Comparison of ENCODE assay signal across 12 cellular contexts in the genomic region with DNA sequence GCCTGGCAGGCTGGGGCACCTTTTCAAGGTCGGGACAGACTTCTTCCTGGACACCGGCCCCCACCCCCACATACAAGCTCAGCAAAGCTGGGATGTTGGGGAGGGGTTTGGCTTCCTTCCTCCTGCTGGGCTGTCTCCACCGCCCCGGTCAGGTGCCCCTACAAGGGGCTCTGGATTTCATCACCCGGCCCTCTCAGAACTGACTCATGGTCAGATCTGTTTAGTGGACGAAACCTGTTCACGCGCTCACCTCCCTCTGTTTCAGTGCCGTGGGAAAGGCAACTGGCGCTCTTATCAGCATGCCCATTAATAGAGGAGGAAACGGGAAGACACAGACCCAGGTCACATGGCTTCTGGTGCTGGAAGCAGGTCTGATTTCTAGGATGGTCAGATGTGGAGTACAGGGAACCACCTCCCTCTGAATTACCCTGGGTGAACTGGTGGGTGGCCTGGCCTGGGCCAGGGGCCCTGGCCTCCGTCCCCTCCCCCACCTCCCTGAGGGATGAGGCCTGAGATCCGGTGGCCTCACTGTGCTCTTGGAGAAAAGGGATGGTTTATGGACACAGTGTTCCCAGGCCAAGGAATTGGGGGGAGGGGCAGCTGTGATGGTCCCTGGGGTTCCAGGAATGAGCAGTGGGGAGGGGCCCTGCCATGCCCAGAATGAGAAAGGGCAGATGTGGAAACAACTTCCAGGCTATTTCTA.
DNase-seq lines count a peak whose midpoint lies in the region; ATAC-seq, FAIRE-seq and TF ChIP-seq lines count a peak whose summit lies in the region.
"Had no signal": no experiment of that assay in that cellular context is flagged by ENCODE, and none has a peak within 500 bp of the region (broad histone marks: within the 10 kb centered on the region; RNA-seq: fewer than 3 reads in every experiment).

No MANE protein-coding gene starts in this region.

- H3K27me3 Mint-ChIP-seq in GM23338 (ENCODE audit: insufficient read depth, low read depth, poor library complexity): peaks cover 5% of the 10 kb centered on the region
- H3K27me3 Mint-ChIP-seq in Calu3 (ENCODE audit: unreplicated experiment): no peaks in the 10 kb centered on the region
- peaks cover 0 to 4% of the 10 kb centered on the region in 2 donors for H3K27me3 Mint-ChIP-seq in stimulated activated naive B cell treated with anti-CD40 and anti-IgM and Interleukin-4, amounts not matched to agents 10 μg/mL and 1 μg/mL and 100 μg/mL, for 72 hours

- H3K9me3 ChIP-seq in H1 (ENCODE audit: insufficient read depth in 2 of 2, low read depth in 1 of 2, low read length in 1 of 2): no peaks in the 10 kb centered on the region
- H3K9me3 ChIP-seq: BLaER1 treated with 17β-estradiol and CSF1 and Interleukin-3, amounts not matched to agents 10 nM and 100 nM had no signal

- H2BK12ac ChIP-seq in H1 (ENCODE audit: low read depth, low read length): 0 out of 2 replicates have a peak overlapping the region, but pooled peaks have one; percentile 4

- no peaks in the 10 kb centered on the region for H3K27me3 ChIP-seq in GM23338 (ENCODE audit: insufficient read depth)
- no peaks in the 10 kb centered on the region; a peak in 1 of 7 replicates for H3K27me3 ChIP-seq in H1 (replicated peaks in 1 of 4; ENCODE audit: control insufficient read depth in 3 of 4, extremely low read depth in 1 of 4, insufficient read depth in 3 of 4, low read length in 3 of 4)
- H3K27me3 ChIP-seq: BLaER1 treated with 17β-estradiol and CSF1 and Interleukin-3, amounts not matched to agents 10 nM and 100 nM had no signal

- CTCF ChIA-PET in H1 (lab: Charles Lee; ENCODE audit: partially characterized antibody): no interaction called here
- CTCF ChIA-PET in Calu3 (lab: Charles Lee): no interaction called here

- DNase-seq in GM23338 (ENCODE audit: low spot score): peak; percentile 46
- DNase-seq in H1 (ENCODE audit: low read depth in 1 of 2, low spot score in 2 of 2): no peak
- peak; percentile 57 for DNase-seq in kidney tubule cell (ENCODE audit: low spot score)
- DNase-seq in retinal pigment epithelial cell (ENCODE audit: low read depth): peak; percentile 88
- DNase-seq in Calu3: no peak
- DNase-seq in stimulated activated naive B cell treated with anti-CD40 and anti-IgM and Interleukin-4, amounts not matched to agents 10 μg/mL and 1 μg/mL and 100 μg/mL, for 72 hours: no peak
- no peak for DNase-seq in NAMALWA (ENCODE audit: low spot score)
- DNase-seq: MV-4-11; occipital lobe; stimulated activated naive CD4-positive, alpha-beta T cell treated with Interleukin-2 at 50 U/mL for 16 hours had no signal

- H4K5ac ChIP-seq in H1 (ENCODE audit: insufficient read length, low read depth, low read length): no peak overlapping the region

- ATAC-seq in GM23338: peak; percentile 11
- ATAC-seq in HG03442 (IDR thresholded peaks at IDR 0.05; ENCODE audit: unreplicated experiment): no peak
- no peak for ATAC-seq in stimulated activated naive B cell treated with anti-CD40 and anti-IgM and Interleukin-4, amounts not matched to agents 10 μg/mL and 1 μg/mL and 100 μg/mL, for 72 hours (replicated peaks)

- H3K79me2 ChIP-seq in GM23338 (replicated peaks; ENCODE audit: insufficient read depth) (no peaks in the 10 kb centered on the region), H1 (ENCODE audit: control insufficient read depth in 1 of 2, insufficient read depth in 2 of 2, low read length in 2 of 2) (no peaks in the 10 kb centered on the region)

- H3K36me3 Mint-ChIP-seq in GM23338 (ENCODE audit: low read depth) (peaks cover 3% of the 10 kb centered on the region), Calu3 (ENCODE audit: insufficient read depth, unreplicated experiment) (no peaks in the 10 kb centered on the region)
- H3K36me3 Mint-ChIP-seq in stimulated activated naive B cell treated with anti-CD40 and anti-IgM and Interleukin-4, amounts not matched to agents 10 μg/mL and 1 μg/mL and 100 μg/mL, for 72 hours: peaks cover 1 to 3% of the 10 kb centered on the region in 2 donors

- TF ChIP-seq CTCF in GM23338 (conservative IDR thresholded peaks at IDR 0.05; ENCODE audit: low read depth in 2 of 2) (no peak), H1 (IDR thresholded peaks at IDR 0.05; ENCODE audit: control extremely low read depth in 1 of 3, insufficient read depth in 1 of 3, low read depth in 1 of 3, low read length in 3 of 3) (no peak), retinal pigment epithelial cell (conservative IDR thresholded peaks at IDR 0.05; ENCODE audit: low read depth, low read length) (no peak), Calu3 (IDR thresholded peaks at IDR 0.05; ENCODE audit: unreplicated experiment) (no peak)

- POLR2A ChIA-PET in H1 (lab: Charles Lee; ENCODE audit: partially characterized antibody): interaction anchor here (1.1 to 1.5 kb wide), 2 partner anchors 18 to 66 kb away, joined by 3 to 4 read pairs; no protein-coding TSS in a partner anchor

- H3K4me1 Mint-ChIP-seq in GM23338 (peaks cover 47% of the 10 kb centered on the region), Calu3 (ENCODE audit: low read depth, unreplicated experiment) (no peaks in the 10 kb centered on the region)
- peaks cover 10% of the 10 kb centered on the region in 2 donors for H3K4me1 Mint-ChIP-seq in stimulated activated naive B cell treated with anti-CD40 and anti-IgM and Interleukin-4, amounts not matched to agents 10 μg/mL and 1 μg/mL and 100 μg/mL, for 72 hours

- H2BK20ac ChIP-seq in H1 (ENCODE audit: low read length): no peak overlapping the region

- peak overlapping the region; percentile 2 for H4K91ac ChIP-seq in H1 (replicated peaks; ENCODE audit: insufficient read length, low read length)

- WGBS in H1 (ENCODE audit: extremely low coverage in 1 of 2, insufficient coverage in 1 of 2, insufficient read length in 1 of 2, insufficient replicate concordance in 2 of 2, low coverage in 1 of 2, low lambda C conversion rate in 2 of 2, missing lambda C conversion rate in 1 of 2), 2 experiments: 73% methylated on average over 13 of the region's 13 CpGs; no CpG with 5 or more reads in 1 of the 2 experiments

- H3F3A ChIP-seq in GM23338 (replicated peaks; ENCODE audit: low read depth): no peaks in the 10 kb centered on the region

- H3K4ac ChIP-seq in H1 (replicated peaks; ENCODE audit: insufficient read length, low read depth, low read length): no peak overlapping the region

- H3K18ac ChIP-seq in H1 (ENCODE audit: extremely low read depth, low read length): peak overlapping the region; percentile 25; the same call in 1 of the 2 replicates

- no peak overlapping the region for H3K9ac ChIP-seq in H1 (replicated peaks in 1 of 4; ENCODE audit: extremely low read depth in 1 of 4, low read depth in 3 of 4, low read length in 3 of 4)

- H3K79me1 ChIP-seq in H1 (ENCODE audit: low read depth, low read length): peaks cover 11% of the 10 kb centered on the region

- H3K27ac Mint-ChIP-seq in GM23338: peak overlapping the region; percentile 64
- no peak overlapping the region for H3K27ac Mint-ChIP-seq in Calu3 (ENCODE audit: unreplicated experiment)
- no peak overlapping the region for H3K27ac Mint-ChIP-seq in stimulated activated naive B cell treated with anti-CD40 and anti-IgM and Interleukin-4, amounts not matched to agents 10 μg/mL and 1 μg/mL and 100 μg/mL, for 72 hours

- peak overlapping the region; percentile 28; the same call in 2 of the 3 replicates for H3K4me3 Mint-ChIP-seq in GM23338
- no peak overlapping the region for H3K4me3 Mint-ChIP-seq in Calu3 (ENCODE audit: low read depth, unreplicated experiment)
- no peak overlapping the region for H3K4me3 Mint-ChIP-seq in stimulated activated naive B cell treated with anti-CD40 and anti-IgM and Interleukin-4, amounts not matched to agents 10 μg/mL and 1 μg/mL and 100 μg/mL, for 72 hours

- H4K8ac ChIP-seq in H1 (ENCODE audit: extremely low read depth, insufficient read depth, low read length): no peak overlapping the region

- no peak for TF ChIP-seq POLR2A in H1 (IDR thresholded peaks at IDR 0.05; ENCODE audit: control extremely low read depth in 1 of 2, low read depth in 2 of 2, low read length in 2 of 2)

- no peaks in the 10 kb centered on the region; the same call in 1 of the 2 replicates for H3K23me2 ChIP-seq in H1 (ENCODE audit: low read depth, low read length)

- no peak overlapping the region for H3K14ac ChIP-seq in H1 (ENCODE audit: insufficient read length)

- peak overlapping the region; percentile 13; the same call in 1 of the 2 replicates for H3K4me3 ChIP-seq in GM23338
- no peak overlapping the region; a peak in 1 of 8 replicates for H3K4me3 ChIP-seq in H1 (ENCODE audit: extremely low read depth in 1 of 4, insufficient read depth in 2 of 4, low read depth in 3 of 4, low read length in 4 of 4)
- no peak overlapping the region for H3K4me3 ChIP-seq in retinal pigment epithelial cell (ENCODE audit: low read length)
- H3K4me3 ChIP-seq: BLaER1 treated with 17β-estradiol and CSF1 and Interleukin-3, amounts not matched to agents 10 nM and 100 nM had no signal

- H2BK5ac ChIP-seq in H1 (ENCODE audit: low read depth, low read length): peak overlapping the region; percentile 9

- H3K27ac ChIP-seq in GM23338 (ENCODE audit: low read depth) (no peak overlapping the region), H1 (ENCODE audit: low read depth, low read length) (0 out of 2 replicates have a peak overlapping the region, but pooled peaks have one; percentile 4)

- BruUV-seq in Calu3 (replicated peaks; lab: Mats Ljungman, UMichigan): no TSS peak

- no peak for FAIRE-seq in H1 (lab: Jason Lieb, UNC)

- peak overlapping the region; percentile 32; the same call in 1 of the 2 replicates for H2AK5ac ChIP-seq in H1 (ENCODE audit: low read depth, low read length)

- no peaks in the 10 kb centered on the region for H3K9me3 Mint-ChIP-seq in GM23338
- no peaks in the 10 kb centered on the region for H3K9me3 Mint-ChIP-seq in Calu3 (ENCODE audit: low read depth, unreplicated experiment)
- H3K9me3 Mint-ChIP-seq in stimulated activated naive B cell treated with anti-CD40 and anti-IgM and Interleukin-4, amounts not matched to agents 10 μg/mL and 1 μg/mL and 100 μg/mL, for 72 hours: no peaks in the 10 kb centered on the region

- H3K36me3 ChIP-seq in GM23338 (ENCODE audit: insufficient read depth): no peaks in the 10 kb centered on the region
- H3K36me3 ChIP-seq in H1 (ENCODE audit: control insufficient read depth in 2 of 4, insufficient read depth in 4 of 4, low read length in 3 of 4): peaks cover 0 to 2% (median 0%) of the 10 kb centered on the region in 4 experiments; a peak in 2 of 8 replicates

- no peak for TF ChIP-seq EP300 in H1 (IDR thresholded peaks at IDR 0.05; ENCODE audit: borderline replicate concordance in 1 of 2, low read depth in 2 of 2, low read length in 2 of 2)

- H4K20me1 ChIP-seq in GM23338 (replicated peaks; ENCODE audit: insufficient read depth) (no peaks in the 10 kb centered on the region), H1 (replicated peaks in 1 of 2; ENCODE audit: control insufficient read depth in 1 of 2, insufficient read depth in 2 of 2, low read length in 2 of 2) (peaks cover 2 to 4% of the 10 kb centered on the region in 2 experiments)

- H3K4me2 ChIP-seq in GM23338: peak overlapping the region; percentile 55
- H3K4me2 ChIP-seq in H1 (ENCODE audit: insufficient read depth in 1 of 2, low read depth in 2 of 2, low read length in 2 of 2): peak overlapping the region; percentile 32 to 38; a peak in 3 of 4 replicates

- intact Hi-C loops in Calu3 (cut with micrococcal nuclease; ENCODE audit: unreplicated experiment): no loop called here

- peaks cover 23% of the 10 kb centered on the region for H3K4me1 ChIP-seq in GM23338 (ENCODE audit: insufficient read depth)
- peaks cover 4 to 42% (median 35%) of the 10 kb centered on the region in 4 experiments for H3K4me1 ChIP-seq in H1 (replicated peaks in 1 of 4; ENCODE audit: control insufficient read depth in 3 of 4, insufficient read depth in 4 of 4, low read length in 3 of 4)

- H2AFZ ChIP-seq in GM23338: no peak overlapping the region
- H2AFZ ChIP-seq in H1 (ENCODE audit: low read length): no peak overlapping the region

- H3K23ac ChIP-seq in H1 (ENCODE audit: insufficient read length): no peak overlapping the region

- no peaks in the 10 kb centered on the region for H3K9me2 ChIP-seq in GM23338 (ENCODE audit: insufficient read depth)

- no peak for TF ChIP-seq RAD21 in H1 (IDR thresholded peaks at IDR 0.05 in 1 of 2, conservative IDR thresholded peaks at IDR 0.05 in 1 of 2; ENCODE audit: low read depth in 2 of 2, low read length in 2 of 2)

- H2BK15ac ChIP-seq in H1 (ENCODE audit: low read length): no peak overlapping the region

- H2BK120ac ChIP-seq in H1 (replicated peaks; ENCODE audit: low read depth, low read length): no peak overlapping the region

- no peak overlapping the region for H3K56ac ChIP-seq in H1 (replicated peaks; ENCODE audit: insufficient read length, low read depth, low read length)

Comparison
In these comparisons a context has a peak if more than half of its experiments do, and no peak if none do; other contexts are left out.
1. DNase-seq: peak in GM23338 (single experiment), kidney tubule cell (single experiment) and retinal pigment epithelial cell (single experiment); none in H1 (0 of 2), Calu3 (single experiment), stimulated activated naive B cell treated with anti-CD40 and anti-IgM and Interleukin-4, amounts not matched to agents 10 μg/mL and 1 μg/mL and 100 μg/mL, for 72 hours (single experiment) and NAMALWA (single experiment).